ENCODE assay signal across 1 cellular context in genomic region chr17:63978266-63979200, GRCh38.
TF ChIP-seq lines count a peak whose summit lies in the region.

No MANE protein-coding gene starts in this region.

TF ChIP-seq in IMR-90, 13 proteins besides CTCF, POLR2A, EP300 and RAD21:
- TF ChIP-seq NFE2L2 (IDR thresholded peaks at IDR 0.05; ENCODE audit: low read depth, low read length) = no peak
- TF ChIP-seq MAFK (IDR thresholded peaks at IDR 0.05; ENCODE audit: low read depth, low read length) = no peak
- TF ChIP-seq USF2 (IDR thresholded peaks at IDR 0.05; ENCODE audit: low read depth, low read length) = no peak
- TF ChIP-seq MXI1 (IDR thresholded peaks at IDR 0.05; ENCODE audit: borderline replicate concordance, low read depth, low read length) = no peak
- TF ChIP-seq RFX5 (IDR thresholded peaks at IDR 0.05; ENCODE audit: low read depth, low read length) = no peak
- no peak for TF ChIP-seq CEBPB (IDR thresholded peaks at IDR 0.05; ENCODE audit: low read depth, low read length)
- no peak for TF ChIP-seq RCOR1 (IDR thresholded peaks at IDR 0.05; ENCODE audit: insufficient replicate concordance, low read length)
- no peak for TF ChIP-seq ELK1 (IDR thresholded peaks at IDR 0.05; ENCODE audit: borderline replicate concordance, low read depth, low read length)
- no peak for TF ChIP-seq SMC3 (IDR thresholded peaks at IDR 0.05; ENCODE audit: low read depth, low read length)
- TF ChIP-seq CHD1 (IDR thresholded peaks at IDR 0.05; ENCODE audit: low read depth, low read length) = no peak
- TF ChIP-seq FOS (IDR thresholded peaks at IDR 0.05; ENCODE audit: low read depth, low read length) = no peak
- TF ChIP-seq BHLHE40 (IDR thresholded peaks at IDR 0.05; ENCODE audit: low read depth, low read length) = no peak
- no peak for TF ChIP-seq MAZ (IDR thresholded peaks at IDR 0.05; ENCODE audit: borderline replicate concordance, low read depth, low read length)
